1 cellular context compared by ENCODE assay signal in the genomic region with DNA sequence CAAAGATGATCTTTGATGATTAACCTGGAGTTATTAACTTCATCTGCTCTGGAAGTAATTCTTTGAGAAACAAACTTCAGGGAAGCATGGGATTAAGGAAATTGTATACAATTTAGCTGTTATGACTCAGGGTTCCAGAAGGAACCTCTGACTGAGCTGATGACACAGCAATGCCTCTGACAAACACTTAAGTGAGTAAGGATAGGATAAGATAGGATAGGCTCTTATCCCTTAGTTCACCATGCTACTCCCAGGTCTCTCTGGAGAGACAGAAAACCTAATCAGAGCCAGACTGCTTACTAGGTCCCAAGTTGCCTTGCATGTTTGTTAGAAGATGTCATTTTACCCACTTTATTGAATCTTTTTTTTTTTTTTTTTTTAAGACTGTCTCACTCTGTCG.
TF ChIP-seq lines count a peak whose summit lies in the region.

No MANE protein-coding gene starts in this region.

TF ChIP-seq in K562, 482 proteins besides CTCF, POLR2A, EP300 and RAD21 (continued from another document):
- TF ChIP-seq, protein P1, sequence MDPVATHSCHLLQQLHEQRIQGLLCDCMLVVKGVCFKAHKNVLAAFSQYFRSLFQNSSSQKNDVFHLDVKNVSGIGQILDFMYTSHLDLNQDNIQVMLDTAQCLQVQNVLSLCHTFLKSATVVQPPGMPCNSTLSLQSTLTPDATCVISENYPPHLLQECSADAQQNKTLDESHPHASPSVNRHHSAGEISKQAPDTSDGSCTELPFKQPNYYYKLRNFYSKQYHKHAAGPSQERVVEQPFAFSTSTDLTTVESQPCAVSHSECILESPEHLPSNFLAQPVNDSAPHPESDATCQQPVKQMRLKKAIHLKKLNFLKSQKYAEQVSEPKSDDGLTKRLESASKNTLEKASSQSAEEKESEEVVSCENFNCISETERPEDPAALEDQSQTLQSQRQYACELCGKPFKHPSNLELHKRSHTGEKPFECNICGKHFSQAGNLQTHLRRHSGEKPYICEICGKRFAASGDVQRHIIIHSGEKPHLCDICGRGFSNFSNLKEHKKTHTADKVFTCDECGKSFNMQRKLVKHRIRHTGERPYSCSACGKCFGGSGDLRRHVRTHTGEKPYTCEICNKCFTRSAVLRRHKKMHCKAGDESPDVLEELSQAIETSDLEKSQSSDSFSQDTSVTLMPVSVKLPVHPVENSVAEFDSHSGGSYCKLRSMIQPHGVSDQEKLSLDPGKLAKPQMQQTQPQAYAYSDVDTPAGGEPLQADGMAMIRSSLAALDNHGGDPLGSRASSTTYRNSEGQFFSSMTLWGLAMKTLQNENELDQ (CRISPR knock-in tag; IDR thresholded peaks at IDR 0.05; ENCODE audit: borderline replicate concordance): no peak
- TF ChIP-seq JUND (IDR thresholded peaks at IDR 0.05; ENCODE audit: borderline replicate concordance, low read depth, low read length) (peak; percentile 89), JUND (tag; IDR thresholded peaks at IDR 0.05; ENCODE audit: borderline replicate concordance, low read depth, low read length) (peak; percentile 90; the same call in 2 of the 3 replicates), MCM3 (IDR thresholded peaks at IDR 0.05) (no peak), NFE2 (IDR thresholded peaks at IDR 0.05; ENCODE audit: low read depth) (peak; percentile 94), ZNF583 (CRISPR knock-in tag; IDR thresholded peaks at IDR 0.05) (no peak), ZNF24 (IDR thresholded peaks at IDR 0.05) (no peak), TRIM24 (IDR thresholded peaks at IDR 0.05) (peak; percentile 82 to 85), ATF1 (CRISPR knock-in tag; IDR thresholded peaks at IDR 0.05) (no peak), ATF1 (tag; IDR thresholded peaks at IDR 0.05) (0 out of 2 replicates have a peak, but pooled peaks have one; percentile 23), NFRKB (IDR thresholded peaks at IDR 0.05; ENCODE audit: low read depth) (no peak), CEBPG (CRISPR knock-in tag; IDR thresholded peaks at IDR 0.05) (no peak), CEBPG (tag; conservative IDR thresholded peaks at IDR 0.05 in 1 of 2, IDR thresholded peaks at IDR 0.05 in 1 of 2) (no peak), ZNF75A (CRISPR knock-in tag; IDR thresholded peaks at IDR 0.05) (no peak), ERF (CRISPR knock-in tag; IDR thresholded peaks at IDR 0.05) (no peak), HDAC3 (IDR thresholded peaks at IDR 0.05; ENCODE audit: borderline replicate concordance, partially characterized antibody) (peak; percentile 33), NCOR1 (IDR thresholded peaks at IDR 0.05) (peak; percentile 79), SMARCC2 (IDR thresholded peaks at IDR 0.05; ENCODE audit: low read depth) (peak; percentile 88), HDAC2 (IDR thresholded peaks at IDR 0.05) (peak; percentile 68; the same call in 1 of the 2 replicates), BACH1 (tag; IDR thresholded peaks at IDR 0.05) (peak; percentile 66; the same call in 1 of the 2 replicates), ZKSCAN3 (CRISPR knock-in tag; IDR thresholded peaks at IDR 0.05) (no peak), ELF2 (CRISPR knock-in tag; IDR thresholded peaks at IDR 0.05) (no peak), GTF2E2 (tag; IDR thresholded peaks at IDR 0.05) (no peak), BRCA1 (IDR thresholded peaks at IDR 0.05) (no peak), BRCA1 (CRISPR knock-in tag; IDR thresholded peaks at IDR 0.05) (no peak), NUFIP1 (IDR thresholded peaks at IDR 0.05; ENCODE audit: partially characterized antibody) (no peak), CTBP1 (IDR thresholded peaks at IDR 0.05; ENCODE audit: borderline replicate concordance) (peak; percentile 68), MBD2 (IDR thresholded peaks at IDR 0.05; ENCODE audit: borderline replicate concordance, low read depth) (no peak), SMAD1 (IDR thresholded peaks at IDR 0.05; ENCODE audit: low read depth, low read length, partially characterized antibody) (no peak), ZNF785 (CRISPR knock-in tag; IDR thresholded peaks at IDR 0.05) (no peak), TEAD4 (IDR thresholded peaks at IDR 0.05; ENCODE audit: low read length) (peak; percentile 82), TEAD4 (CRISPR knock-in tag; IDR thresholded peaks at IDR 0.05; ENCODE audit: borderline replicate concordance) (no peak), HDAC1 (IDR thresholded peaks at IDR 0.05) (peak in 1 of 2 experiments; percentile 80; a peak in 2 of 4 replicates), KDM1A (IDR thresholded peaks at IDR 0.05) (peak; percentile 90 to 91), TFAM (CRISPR knock-in tag; conservative IDR thresholded peaks at IDR 0.05) (no peak), LARP7 (IDR thresholded peaks at IDR 0.05) (no peak), DPF2 (IDR thresholded peaks at IDR 0.05) (peak; percentile 94)
- TF ChIP-seq, protein P2, sequence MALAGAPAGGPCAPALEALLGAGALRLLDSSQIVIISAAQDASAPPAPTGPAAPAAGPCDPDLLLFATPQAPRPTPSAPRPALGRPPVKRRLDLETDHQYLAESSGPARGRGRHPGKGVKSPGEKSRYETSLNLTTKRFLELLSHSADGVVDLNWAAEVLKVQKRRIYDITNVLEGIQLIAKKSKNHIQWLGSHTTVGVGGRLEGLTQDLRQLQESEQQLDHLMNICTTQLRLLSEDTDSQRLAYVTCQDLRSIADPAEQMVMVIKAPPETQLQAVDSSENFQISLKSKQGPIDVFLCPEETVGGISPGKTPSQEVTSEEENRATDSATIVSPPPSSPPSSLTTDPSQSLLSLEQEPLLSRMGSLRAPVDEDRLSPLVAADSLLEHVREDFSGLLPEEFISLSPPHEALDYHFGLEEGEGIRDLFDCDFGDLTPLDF (CRISPR knock-in tag; IDR thresholded peaks at IDR 0.05): no peak
- TF ChIP-seq, protein P3, sequence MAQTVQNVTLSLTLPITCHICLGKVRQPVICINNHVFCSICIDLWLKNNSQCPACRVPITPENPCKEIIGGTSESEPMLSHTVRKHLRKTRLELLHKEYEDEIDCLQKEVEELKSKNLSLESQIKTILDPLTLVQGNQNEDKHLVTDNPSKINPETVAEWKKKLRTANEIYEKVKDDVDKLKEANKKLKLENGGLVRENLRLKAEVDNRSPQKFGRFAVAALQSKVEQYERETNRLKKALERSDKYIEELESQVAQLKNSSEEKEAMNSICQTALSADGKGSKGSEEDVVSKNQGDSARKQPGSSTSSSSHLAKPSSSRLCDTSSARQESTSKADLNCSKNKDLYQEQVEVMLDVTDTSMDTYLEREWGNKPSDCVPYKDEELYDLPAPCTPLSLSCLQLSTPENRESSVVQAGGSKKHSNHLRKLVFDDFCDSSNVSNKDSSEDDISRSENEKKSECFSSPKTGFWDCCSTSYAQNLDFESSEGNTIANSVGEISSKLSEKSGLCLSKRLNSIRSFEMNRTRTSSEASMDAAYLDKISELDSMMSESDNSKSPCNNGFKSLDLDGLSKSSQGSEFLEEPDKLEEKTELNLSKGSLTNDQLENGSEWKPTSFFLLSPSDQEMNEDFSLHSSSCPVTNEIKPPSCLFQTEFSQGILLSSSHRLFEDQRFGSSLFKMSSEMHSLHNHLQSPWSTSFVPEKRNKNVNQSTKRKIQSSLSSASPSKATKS (CRISPR knock-in tag; IDR thresholded peaks at IDR 0.05): no peak
- TF ChIP-seq, protein P4, sequence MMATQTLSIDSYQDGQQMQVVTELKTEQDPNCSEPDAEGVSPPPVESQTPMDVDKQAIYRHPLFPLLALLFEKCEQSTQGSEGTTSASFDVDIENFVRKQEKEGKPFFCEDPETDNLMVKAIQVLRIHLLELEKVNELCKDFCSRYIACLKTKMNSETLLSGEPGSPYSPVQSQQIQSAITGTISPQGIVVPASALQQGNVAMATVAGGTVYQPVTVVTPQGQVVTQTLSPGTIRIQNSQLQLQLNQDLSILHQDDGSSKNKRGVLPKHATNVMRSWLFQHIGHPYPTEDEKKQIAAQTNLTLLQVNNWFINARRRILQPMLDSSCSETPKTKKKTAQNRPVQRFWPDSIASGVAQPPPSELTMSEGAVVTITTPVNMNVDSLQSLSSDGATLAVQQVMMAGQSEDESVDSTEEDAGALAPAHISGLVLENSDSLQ (IDR thresholded peaks at IDR 0.05): 0 out of 2 replicates have a peak, but pooled peaks have one; percentile 12
